1 cellular context compared by ENCODE assay signal in the genomic region with DNA sequence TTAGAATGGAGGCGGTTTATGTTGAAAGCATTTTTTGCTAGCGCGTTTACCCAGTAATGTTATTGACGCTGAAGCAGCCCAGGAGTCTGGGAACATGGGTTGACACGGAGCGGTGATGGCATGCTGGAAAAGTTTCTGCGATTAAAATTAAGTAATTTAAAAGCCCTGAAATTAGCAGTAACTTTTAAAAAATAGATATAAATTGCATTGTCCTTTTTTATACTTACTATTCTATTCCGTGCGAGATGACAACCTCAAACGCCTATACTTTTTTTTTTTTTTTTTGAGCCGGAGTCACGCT.
TF ChIP-seq lines count a peak whose summit lies in the region.

No MANE protein-coding gene starts in this region.

TF ChIP-seq in HepG2, 621 proteins besides CTCF, POLR2A, EP300 and RAD21:
- TF ChIP-seq MEIS1 (CRISPR knock-in tag; IDR thresholded peaks at IDR 0.05; ENCODE audit: borderline replicate concordance): no peak
- no peak for TF ChIP-seq ZNF282 (IDR thresholded peaks at IDR 0.05; ENCODE audit: partially characterized antibody)
- no peak for TF ChIP-seq KAT8 (CRISPR knock-in tag; IDR thresholded peaks at IDR 0.05)
- TF ChIP-seq, protein P1, sequence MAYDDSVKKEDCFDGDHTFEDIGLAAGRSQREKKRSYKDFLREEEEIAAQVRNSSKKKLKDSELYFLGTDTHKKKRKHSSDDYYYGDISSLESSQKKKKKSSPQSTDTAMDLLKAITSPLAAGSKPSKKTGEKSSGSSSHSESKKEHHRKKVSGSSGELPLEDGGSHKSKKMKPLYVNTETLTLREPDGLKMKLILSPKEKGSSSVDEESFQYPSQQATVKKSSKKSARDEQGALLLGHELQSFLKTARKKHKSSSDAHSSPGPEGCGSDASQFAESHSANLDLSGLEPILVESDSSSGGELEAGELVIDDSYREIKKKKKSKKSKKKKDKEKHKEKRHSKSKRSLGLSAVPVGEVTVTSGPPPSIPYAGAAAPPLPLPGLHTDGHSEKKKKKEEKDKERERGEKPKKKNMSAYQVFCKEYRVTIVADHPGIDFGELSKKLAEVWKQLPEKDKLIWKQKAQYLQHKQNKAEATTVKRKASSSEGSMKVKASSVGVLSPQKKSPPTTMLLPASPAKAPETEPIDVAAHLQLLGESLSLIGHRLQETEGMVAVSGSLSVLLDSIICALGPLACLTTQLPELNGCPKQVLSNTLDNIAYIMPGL (CRISPR knock-in tag; IDR thresholded peaks at IDR 0.05; ENCODE audit: borderline replicate concordance in 1 of 2, low read depth in 1 of 2): no peak
- no peak for TF ChIP-seq CBX2 (IDR thresholded peaks at IDR 0.05; ENCODE audit: low read depth, low read length)
- no peak for TF ChIP-seq CBX2 (CRISPR knock-in tag; IDR thresholded peaks at IDR 0.05; ENCODE audit: low read depth)
- TF ChIP-seq CBX1 (IDR thresholded peaks at IDR 0.05; ENCODE audit: low read depth): no peak
- TF ChIP-seq ZNF331 (CRISPR knock-in tag; IDR thresholded peaks at IDR 0.05): no peak
- TF ChIP-seq ZBTB38 (CRISPR knock-in tag; IDR thresholded peaks at IDR 0.05): no peak
- TF ChIP-seq RCOR2 (CRISPR knock-in tag; IDR thresholded peaks at IDR 0.05): no peak
- no peak for TF ChIP-seq NFKB2 (CRISPR knock-in tag; IDR thresholded peaks at IDR 0.05; ENCODE audit: borderline replicate concordance)
- TF ChIP-seq ZNF75D (CRISPR knock-in tag; IDR thresholded peaks at IDR 0.05; ENCODE audit: borderline replicate concordance): no peak
- TF ChIP-seq KLF16 (CRISPR knock-in tag; IDR thresholded peaks at IDR 0.05): no peak
- TF ChIP-seq KLF6 (CRISPR knock-in tag; IDR thresholded peaks at IDR 0.05): no peak
- no peak for TF ChIP-seq ZNF484 (CRISPR knock-in tag; IDR thresholded peaks at IDR 0.05; ENCODE audit: borderline replicate concordance, low read depth)
- no peak for TF ChIP-seq NR3C1 (CRISPR knock-in tag; IDR thresholded peaks at IDR 0.05)
- TF ChIP-seq, protein P2, sequence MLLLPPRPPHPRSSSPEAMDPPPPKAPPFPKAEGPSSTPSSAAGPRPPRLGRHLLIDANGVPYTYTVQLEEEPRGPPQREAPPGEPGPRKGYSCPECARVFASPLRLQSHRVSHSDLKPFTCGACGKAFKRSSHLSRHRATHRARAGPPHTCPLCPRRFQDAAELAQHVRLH (CRISPR knock-in tag; IDR thresholded peaks at IDR 0.05; ENCODE audit: borderline replicate concordance, low read depth): no peak
- no peak for TF ChIP-seq ZNF124 (CRISPR knock-in tag; IDR thresholded peaks at IDR 0.05)
TF ChIP-seq in HepG2: peak in this region for 0.
